In the genomic region with DNA sequence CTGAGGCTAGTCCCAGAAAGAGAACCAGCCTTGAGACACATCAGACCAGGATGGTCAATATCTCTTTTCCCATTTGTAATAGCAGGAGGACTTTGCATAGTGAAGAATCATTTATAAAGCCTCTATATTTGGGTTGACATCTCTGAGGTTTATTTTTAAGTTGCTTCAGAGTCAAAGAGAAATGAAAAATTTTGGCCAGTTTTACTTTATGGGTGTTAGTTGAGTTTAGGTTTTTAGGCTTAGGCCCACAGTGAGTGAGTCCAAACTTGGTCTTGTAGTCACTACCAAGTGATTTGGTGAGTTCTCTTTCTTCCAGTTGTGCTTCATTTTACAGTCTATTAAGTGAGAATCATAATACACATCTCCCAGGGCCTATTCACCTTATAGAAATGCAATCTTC, we compare ENCODE assay signal across 16 cellular contexts. TPM values are rescaled to one million over a fixed set of nuclear protein-coding genes. Genes with fewer than 3 reads are reported as not detected.
A peak's percentile ranks its signal among the peaks of the same experiment; 100 is the strongest.
DNase-seq lines count a peak whose midpoint lies in the region; ATAC-seq and TF ChIP-seq lines count a peak whose summit lies in the region.
"Had no signal": no experiment of that assay in that cellular context is flagged by ENCODE, and none has a peak within 500 bp of the region (broad histone marks: within the 10 kb centered on the region; RNA-seq: fewer than 3 reads in every experiment).

No MANE protein-coding gene starts in this region.

- no peak for ATAC-seq in thoracic aorta (ENCODE audit: insufficient number of reproducible peaks, low FRiP score, low read depth)
- no peak for ATAC-seq in HG02759 (IDR thresholded peaks at IDR 0.05; ENCODE audit: unreplicated experiment)
- ATAC-seq in GM21619 (IDR thresholded peaks at IDR 0.05; ENCODE audit: unreplicated experiment) = no peak
- ATAC-seq: stimulated activated effector memory CD8-positive, alpha-beta T cell treated with anti-CD3 and anti-CD28 coated beads, Interleukin-12 subunit alpha, Interleukin-12 subunit beta, amount 100 ng/mL, for 72 hours had no signal

- H3K27me3 ChIP-seq in GM23248 (replicated peaks; ENCODE audit: insufficient read depth) = no peaks in the 10 kb centered on the region
- H3K27me3 ChIP-seq in adrenal gland = no peaks in the 10 kb centered on the region
- H3K27me3 ChIP-seq in muscle layer of duodenum (ENCODE audit: low read depth, low read length) = no peaks in the 10 kb centered on the region
- H3K27me3 ChIP-seq in thoracic aorta (replicated peaks; ENCODE audit: insufficient read depth) = no peaks in the 10 kb centered on the region

- in situ Hi-C loops in GM23248 (cut with MboI) = loop anchor here (25.0 kb wide), 2 partner anchors 1374 to 1524 kb away; partner anchors contain the start of gene CETN3

- H3K4me1 ChIP-seq in GM23248 (ENCODE audit: insufficient read depth) (peaks cover 15% of the 10 kb centered on the region; the same call in 1 of the 2 replicates), adrenal gland (replicated peaks in 1 of 2) (peaks cover 10 to 43% of the 10 kb centered on the region in 2 donors), muscle layer of duodenum (ENCODE audit: control insufficient read depth in 1 of 2, insufficient read depth in 2 of 2, low read length in 2 of 2) (peaks cover 4 to 13% of the 10 kb centered on the region in 2 donors), thoracic aorta (ENCODE audit: control insufficient read depth in 1 of 2, low read depth in 2 of 2) (peaks cover 14 to 44% of the 10 kb centered on the region in 2 donors)

- TF ChIP-seq POLR2A in adrenal gland (IDR thresholded peaks at IDR 0.05) = no peak

- H3K9me3 ChIP-seq in GM23248 (ENCODE audit: low read depth) (no peaks in the 10 kb centered on the region), adrenal gland (replicated peaks in 1 of 3) (no peaks in the 10 kb centered on the region), muscle layer of duodenum (ENCODE audit: control insufficient read depth in 1 of 2, low read length in 2 of 2) (no peaks in the 10 kb centered on the region), thoracic aorta (no peaks in the 10 kb centered on the region)

- H3K9me2 ChIP-seq in GM23248 (ENCODE audit: insufficient read depth) = no peaks in the 10 kb centered on the region

- TF ChIP-seq CTCF in adrenal gland (IDR thresholded peaks at IDR 0.05) = no peak
- no peak for TF ChIP-seq CTCF in thoracic aorta (IDR thresholded peaks at IDR 0.05)

- peaks cover 20% of the 10 kb centered on the region for H3F3A ChIP-seq in GM23248 (ENCODE audit: insufficient read depth)

- DNase-seq in GM23248 = no peak
- no peak for DNase-seq in adrenal gland
- DNase-seq in thoracic aorta (ENCODE audit: low spot score) = no peak
- DNase-seq in NCI-H345 treated with DMSO at 0.1 percent for 48 hours (lab: John Stamatoyannopoulos, UW; ENCODE audit: unreplicated experiment) = no peak
- DNase-seq: activated T-cell treated with anti-CD3 and anti-CD28 coated beads for 4 hours; amniotic stem cell; CD4-positive, alpha-beta T cell; effector CD8-positive, alpha-beta T cell; kidney glomerular epithelial cell; NCI-H187 treated with DMSO at 0.1 percent for 48 hours; stimulated activated CD4-positive, alpha-beta T cell treated with anti-CD3 and anti-CD28 coated beads, Interleukin-2, amount 100 ng/mL, for 24 hours had no signal

- H3K36me3 ChIP-seq in GM23248 (ENCODE audit: low read depth) (no peaks in the 10 kb centered on the region), adrenal gland (replicated peaks in 1 of 2) (no peaks in the 10 kb centered on the region), muscle layer of duodenum (ENCODE audit: control insufficient read depth in 1 of 2, insufficient read depth in 2 of 2, low read length in 2 of 2) (no peaks in the 10 kb centered on the region), thoracic aorta (no peaks in the 10 kb centered on the region)

- intact Hi-C loops in adrenal gland (cut with DNase I) = loop anchor here (10.0 kb wide), 2 partner anchors 53 to 153 kb away; no protein-coding TSS in a partner anchor

- H3K27ac ChIP-seq in GM23248 = no peak overlapping the region
- H3K27ac ChIP-seq in adrenal gland = peak overlapping the region in 3 of 5 donors; percentile 23 to 87 (median 82)
- peak overlapping the region; percentile 80 for H3K27ac ChIP-seq in muscle layer of duodenum (ENCODE audit: low read length)
- H3K27ac ChIP-seq in thoracic aorta = peak overlapping the region; percentile 90 to 96
- H3K27ac ChIP-seq: VCaP had no signal

- no peak overlapping the region for H3K4me3 ChIP-seq in GM23248
- H3K4me3 ChIP-seq in adrenal gland = peak overlapping the region in 1 of 4 donors; percentile 71
- no peak overlapping the region for H3K4me3 ChIP-seq in muscle layer of duodenum (ENCODE audit: low read depth in 1 of 2, low read length in 2 of 2)
- peak overlapping the region; percentile 87 for H3K4me3 ChIP-seq in thoracic aorta

- H3K79me2 ChIP-seq in GM23248 (ENCODE audit: insufficient read depth) = no peaks in the 10 kb centered on the region

- H4K20me1 ChIP-seq in GM23248 (ENCODE audit: insufficient read depth) = no peaks in the 10 kb centered on the region

- peak overlapping the region; percentile 89; the same call in 1 of the 2 replicates for H2AFZ ChIP-seq in GM23248

- H3K9ac ChIP-seq in GM23248 = no peak overlapping the region

- H3K4me2 ChIP-seq in GM23248 (ENCODE audit: unreplicated experiment) = no peak overlapping the region

RNA-seq across cellular contexts. Expression of gene MEF2C, which starts 5.3 kb away (rescaled TPM):
- total RNA-seq in GM23248 (2014; rRNA removed; shearing (Covaris generic)) = 3.4 TPM in 2 replicates
- polyA plus RNA-seq in GM23248 (2016; fragmentation: Nextera tagmentation; extraction: Ambion mirVana) = 3.2 and 4.5 TPM in 2 replicates
- 100 to 1,000 TPM in 2 of 8 donors, 10 to 100 TPM in 6; 43.6 to 172 (median 79.4) TPM for total RNA-seq in adrenal gland
- polyA plus RNA-seq in adrenal gland = 10 to 100 TPM; 26.8 to 63.7 (median 36.4) TPM
- 100 to 1,000 TPM in 1 of 2 donors, 10 to 100 TPM in 1; 94.0 to 104 TPM for total RNA-seq in thoracic aorta

Comparison
In these comparisons a context has a peak if more than half of its experiments do, and no peak if none do; other contexts are left out.
1. RNA of gene MEF2C, which starts 5.3 kb away (total RNA-seq): 94.0 to 104 TPM in thoracic aorta and 43.6 to 172 TPM in adrenal gland; 3.4 TPM in GM23248; every median in the first group is over 10 times any median in the second.